1 cellular context compared by ENCODE assay signal in the genomic region with DNA sequence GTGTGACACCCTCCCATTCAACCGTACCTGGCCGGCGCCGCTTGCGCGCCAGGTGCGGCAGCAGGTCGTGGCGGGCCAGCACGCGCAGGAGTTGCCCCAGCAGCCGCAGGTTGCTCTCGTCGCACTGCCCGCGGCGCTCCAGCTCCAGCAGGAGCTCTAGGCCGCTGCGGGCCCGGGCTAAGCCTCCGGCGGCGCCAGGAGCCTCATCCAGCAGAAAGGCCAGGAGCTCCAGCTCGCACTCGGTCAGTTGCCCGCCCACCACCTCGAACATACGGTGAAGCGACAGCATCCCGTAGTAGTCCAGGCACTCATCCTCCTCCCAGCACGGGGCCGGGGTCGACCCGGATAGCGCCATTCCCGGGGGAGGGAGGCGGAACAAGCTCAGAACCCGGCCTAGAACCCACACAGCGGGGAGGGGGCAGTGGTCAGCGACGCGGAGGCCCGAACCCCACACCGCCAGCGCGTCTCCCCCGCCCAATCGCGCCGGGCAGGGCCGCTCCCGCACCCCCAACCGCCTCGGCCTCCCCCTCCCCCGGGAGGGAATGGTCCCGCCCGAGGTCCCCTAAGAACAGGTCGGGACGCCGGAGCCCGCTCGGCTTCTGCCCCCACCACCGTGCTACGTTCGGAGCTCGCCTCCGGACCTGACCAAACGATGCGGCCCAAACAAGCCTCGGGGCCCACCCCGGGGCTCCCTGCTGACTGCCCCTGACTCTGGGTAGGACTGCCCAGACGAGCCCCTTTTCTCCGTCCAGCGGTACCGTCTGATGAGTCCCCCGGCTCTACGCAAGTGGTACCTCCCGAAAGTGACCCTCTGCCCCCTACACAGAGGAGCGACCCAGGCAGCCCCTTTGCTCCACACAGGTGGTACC.
TF ChIP-seq lines count a peak whose summit lies in the region.

No MANE protein-coding gene starts in this region.

TF ChIP-seq in HEK293, 187 proteins besides CTCF, POLR2A, EP300 and RAD21 (continued from another document):
- TF ChIP-seq, protein P1, sequence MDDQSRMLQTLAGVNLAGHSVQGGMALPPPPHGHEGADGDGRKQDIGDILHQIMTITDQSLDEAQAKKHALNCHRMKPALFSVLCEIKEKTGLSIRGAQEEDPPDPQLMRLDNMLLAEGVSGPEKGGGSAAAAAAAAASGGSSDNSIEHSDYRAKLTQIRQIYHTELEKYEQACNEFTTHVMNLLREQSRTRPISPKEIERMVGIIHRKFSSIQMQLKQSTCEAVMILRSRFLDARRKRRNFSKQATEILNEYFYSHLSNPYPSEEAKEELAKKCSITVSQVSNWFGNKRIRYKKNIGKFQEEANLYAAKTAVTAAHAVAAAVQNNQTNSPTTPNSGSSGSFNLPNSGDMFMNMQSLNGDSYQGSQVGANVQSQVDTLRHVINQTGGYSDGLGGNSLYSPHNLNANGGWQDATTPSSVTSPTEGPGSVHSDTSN (CRISPR knock-in tag; IDR thresholded peaks at IDR 0.05) = 0 out of 2 replicates have a peak, but pooled peaks have one; percentile 30
- TF ChIP-seq ZNF48 (tag by site-specific recombination; IDR thresholded peaks at IDR 0.05) (no peak), YY2 (tag by site-specific recombination; IDR thresholded peaks at IDR 0.05) (no peak), KLF10 (tag by site-specific recombination; IDR thresholded peaks at IDR 0.05) (peak; percentile 54), ZNF560 (tag by site-specific recombination; IDR thresholded peaks at IDR 0.05; ENCODE audit: borderline replicate concordance) (no peak), ZNF558 (tag by site-specific recombination; IDR thresholded peaks at IDR 0.05) (no peak), BCL11B (tag by site-specific recombination; IDR thresholded peaks at IDR 0.05; ENCODE audit: low read depth) (peak; percentile 65), ZNF670 (tag by site-specific recombination; IDR thresholded peaks at IDR 0.05; ENCODE audit: low read depth) (no peak), ZNF24 (tag by site-specific recombination; IDR thresholded peaks at IDR 0.05) (peak; percentile 45; the same call in 1 of the 2 replicates), SP7 (tag by site-specific recombination; IDR thresholded peaks at IDR 0.05) (0 out of 2 replicates have a peak, but pooled peaks have one; percentile 37), ZNF514 (tag by site-specific recombination; IDR thresholded peaks at IDR 0.05) (no peak), ZNF292 (tag by site-specific recombination; IDR thresholded peaks at IDR 0.05; ENCODE audit: borderline replicate concordance, low read depth) (no peak), ZNF23 (tag by site-specific recombination; IDR thresholded peaks at IDR 0.05; ENCODE audit: borderline replicate concordance) (no peak)
- TF ChIP-seq, protein P2, sequence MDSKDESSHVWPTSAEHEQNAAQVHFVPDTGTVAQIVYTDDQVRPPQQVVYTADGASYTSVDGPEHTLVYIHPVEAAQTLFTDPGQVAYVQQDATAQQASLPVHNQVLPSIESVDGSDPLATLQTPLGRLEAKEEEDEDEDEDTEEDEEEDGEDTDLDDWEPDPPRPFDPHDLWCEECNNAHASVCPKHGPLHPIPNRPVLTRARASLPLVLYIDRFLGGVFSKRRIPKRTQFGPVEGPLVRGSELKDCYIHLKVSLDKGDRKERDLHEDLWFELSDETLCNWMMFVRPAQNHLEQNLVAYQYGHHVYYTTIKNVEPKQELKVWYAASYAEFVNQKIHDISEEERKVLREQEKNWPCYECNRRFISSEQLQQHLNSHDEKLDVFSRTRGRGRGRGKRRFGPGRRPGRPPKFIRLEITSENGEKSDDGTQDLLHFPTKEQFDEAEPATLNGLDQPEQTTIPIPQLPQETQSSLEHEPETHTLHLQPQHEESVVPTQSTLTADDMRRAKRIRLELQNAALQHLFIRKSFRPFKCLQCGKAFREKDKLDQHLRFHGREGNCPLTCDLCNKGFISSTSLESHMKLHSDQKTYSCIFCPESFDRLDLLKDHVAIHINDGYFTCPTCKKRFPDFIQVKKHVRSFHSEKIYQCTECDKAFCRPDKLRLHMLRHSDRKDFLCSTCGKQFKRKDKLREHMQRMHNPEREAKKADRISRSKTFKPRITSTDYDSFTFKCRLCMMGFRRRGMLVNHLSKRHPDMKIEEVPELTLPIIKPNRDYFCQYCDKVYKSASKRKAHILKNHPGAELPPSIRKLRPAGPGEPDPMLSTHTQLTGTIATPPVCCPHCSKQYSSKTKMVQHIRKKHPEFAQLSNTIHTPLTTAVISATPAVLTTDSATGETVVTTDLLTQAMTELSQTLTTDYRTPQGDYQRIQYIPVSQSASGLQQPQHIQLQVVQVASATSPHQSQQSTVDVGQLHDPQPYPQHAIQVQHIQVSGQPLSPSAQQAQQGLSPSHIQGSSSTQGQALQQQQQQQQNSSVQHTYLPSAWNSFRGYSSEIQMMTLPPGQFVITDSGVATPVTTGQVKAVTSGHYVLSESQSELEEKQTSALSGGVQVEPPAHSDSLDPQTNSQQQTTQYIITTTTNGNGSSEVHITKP (tag by site-specific recombination; IDR thresholded peaks at IDR 0.05) = peak; percentile 100
- TF ChIP-seq, protein P3, sequence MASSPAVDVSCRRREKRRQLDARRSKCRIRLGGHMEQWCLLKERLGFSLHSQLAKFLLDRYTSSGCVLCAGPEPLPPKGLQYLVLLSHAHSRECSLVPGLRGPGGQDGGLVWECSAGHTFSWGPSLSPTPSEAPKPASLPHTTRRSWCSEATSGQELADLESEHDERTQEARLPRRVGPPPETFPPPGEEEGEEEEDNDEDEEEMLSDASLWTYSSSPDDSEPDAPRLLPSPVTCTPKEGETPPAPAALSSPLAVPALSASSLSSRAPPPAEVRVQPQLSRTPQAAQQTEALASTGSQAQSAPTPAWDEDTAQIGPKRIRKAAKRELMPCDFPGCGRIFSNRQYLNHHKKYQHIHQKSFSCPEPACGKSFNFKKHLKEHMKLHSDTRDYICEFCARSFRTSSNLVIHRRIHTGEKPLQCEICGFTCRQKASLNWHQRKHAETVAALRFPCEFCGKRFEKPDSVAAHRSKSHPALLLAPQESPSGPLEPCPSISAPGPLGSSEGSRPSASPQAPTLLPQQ (tag by site-specific recombination; IDR thresholded peaks at IDR 0.05) = peak; percentile 96
TF ChIP-seq in HEK293: peak in this region for 56.
